Comparison of ENCODE assay signal across 20 cellular contexts in genomic region chr4:110275871-110276270, GRCh38.
DNase-seq lines count a peak whose midpoint lies in the region; ATAC-seq and TF ChIP-seq lines count a peak whose summit lies in the region.
"Had no signal": no experiment of that assay in that cellular context is flagged by ENCODE, and none has a peak within 500 bp of the region (broad histone marks: within the 10 kb centered on the region; RNA-seq: fewer than 3 reads in every experiment).

No MANE protein-coding gene starts in this region.

- ATAC-seq in GM19452 (IDR thresholded peaks at IDR 0.05; ENCODE audit: unreplicated experiment) (no peak), GM19463 (IDR thresholded peaks at IDR 0.05; ENCODE audit: unreplicated experiment) (no peak), HG02571 (IDR thresholded peaks at IDR 0.05; ENCODE audit: unreplicated experiment) (no peak)
- ATAC-seq: foreskin keratinocyte had no signal

- TF ChIP-seq CTCF in choroid plexus epithelial cell (conservative IDR thresholded peaks at IDR 0.05; ENCODE audit: low read depth, low read length): no peak

- DNase-seq in EH (ENCODE audit: low read depth) (peak; percentile 77), NCI-H226 (peak; percentile 16), choroid plexus epithelial cell (ENCODE audit: low read depth) (peak; percentile 56), non-pigmented ciliary epithelial cell (ENCODE audit: low read depth) (peak; percentile 44), activated gamma-delta T cell (lab: John Stamatoyannopoulos, UW) (no peak)
- DNase-seq: activated B cell treated with CpG ODN at 0.5 μM for 24 hours; activated CD4-positive, alpha-beta memory T cell treated with anti-CD3 and anti-CD28 coated beads for 36 hours; aorta; CD4-positive, alpha-beta memory T cell; hippocampal formation; islet precursor cell; NCI-H1105; NCI-H2029 treated with DMSO at 0.1 percent for 48 hours; NCI-H446; occipital lobe had no signal

- no peak overlapping the region for H3K4me3 ChIP-seq in choroid plexus epithelial cell (ENCODE audit: low read depth, low read length)
- H3K4me3 ChIP-seq: vagina had no signal
